20 cellular contexts compared by ENCODE assay signal in the genomic region with DNA sequence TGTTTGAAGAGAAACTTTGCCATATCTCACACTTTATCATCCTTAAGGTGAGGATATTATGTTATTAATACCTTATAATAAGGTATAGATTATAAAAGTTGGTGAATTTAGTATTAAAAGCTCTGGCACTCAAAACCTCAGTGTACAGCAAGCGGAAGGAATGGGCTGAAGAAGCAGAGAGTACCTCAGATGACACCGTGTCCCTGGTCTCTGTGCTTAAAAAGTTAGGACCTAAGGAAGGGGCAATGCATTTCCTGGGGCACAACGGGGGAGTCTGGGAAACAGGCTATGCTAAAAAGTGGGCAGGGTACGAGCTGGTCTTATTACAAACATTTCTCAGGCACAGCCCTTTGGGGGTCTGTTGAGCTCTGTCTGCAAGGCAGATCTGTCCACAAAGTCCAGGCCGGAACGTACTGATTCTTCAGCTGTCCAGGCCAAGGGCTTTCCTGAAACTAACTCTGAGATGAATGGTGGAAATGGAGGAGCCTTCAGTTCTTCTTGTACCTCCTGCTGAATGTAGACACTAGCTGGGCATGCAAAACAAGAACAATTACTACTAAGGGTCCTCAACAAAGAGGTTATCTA.
"Had no signal": no experiment of that assay in that cellular context is flagged by ENCODE, and none has a peak within 500 bp of the region (broad histone marks: within the 10 kb centered on the region; RNA-seq: fewer than 3 reads in every experiment).

No MANE protein-coding gene starts in this region.

- H3K27me3 ChIP-seq: brain microvascular endothelial cell, gastroesophageal sphincter, ovary, transverse colon, vagina had no signal

- H3K36me3 Mint-ChIP-seq: activated naive CD4-positive, alpha-beta T cell treated with anti-CD3 and anti-CD28 coated beads, Interleukin-2, amount 50 U/mL, for 24 hours had no signal

- H3K27me3 Mint-ChIP-seq: activated naive CD4-positive, alpha-beta T cell treated with anti-CD3 and anti-CD28 coated beads, Interleukin-2, amount 50 U/mL, for 24 hours; central memory CD8-positive, alpha-beta T cell; naive thymus-derived CD8-positive, alpha-beta T cell; stimulated activated naive CD8-positive, alpha-beta T cell treated with anti-CD3 and anti-CD28 coated beads, Interleukin-15, Interleukin-2, amounts not matched to agents 100 ng/mL and 50 ng/mL, for 24 hours had no signal

- H3K4me1 Mint-ChIP-seq: activated naive CD4-positive, alpha-beta T cell treated with anti-CD3 and anti-CD28 coated beads, Interleukin-2, amount 50 U/mL, for 24 hours; central memory CD8-positive, alpha-beta T cell had no signal

- ATAC-seq: gastroesophageal sphincter; naive thymus-derived CD8-positive, alpha-beta T cell had no signal

- DNase-seq: activated CD4-positive, alpha-beta T cell treated with anti-CD3 and anti-CD28 coated beads for 1 hour; activated gamma-delta T cell treated with Interleukin-2 at 50 U/mL for 16 hours; activated T-cell treated with anti-CD3 and anti-CD28 coated beads, Interleukin-2, amount 50 U/mL, for 1 hour; anterior cingulate cortex; brain microvascular endothelial cell; head of caudate nucleus; naive thymus-derived CD8-positive, alpha-beta T cell; ovary; stimulated activated CD4-positive, alpha-beta T cell treated with anti-CD3 and anti-CD28 coated beads, Interleukin-12 subunit alpha, Interleukin-12 subunit beta, amount 100 ng/mL, for 4 hours; stimulated activated CD4-positive, alpha-beta T cell treated with anti-CD3 and anti-CD28 coated beads, Interleukin-4, amount 100 ng/mL, for 4 hours; T-helper 9 cell; transverse colon had no signal

- H3K9me3 ChIP-seq: gastroesophageal sphincter, ovary, prostate gland, vagina had no signal

- H3K4me1 ChIP-seq: gastroesophageal sphincter, prostate gland, transverse colon, vagina had no signal

- H3K27ac Mint-ChIP-seq: activated naive CD4-positive, alpha-beta T cell treated with anti-CD3 and anti-CD28 coated beads, Interleukin-2, amount 50 U/mL, for 24 hours; naive thymus-derived CD8-positive, alpha-beta T cell; stimulated activated naive CD8-positive, alpha-beta T cell treated with anti-CD3 and anti-CD28 coated beads, Interleukin-15, Interleukin-2, amounts not matched to agents 100 ng/mL and 50 ng/mL, for 24 hours had no signal

- H3K27ac ChIP-seq: brain microvascular endothelial cell, epithelial cell of prostate, gastroesophageal sphincter, ovary, prostate gland, transverse colon, vagina had no signal

- H3K4me3 ChIP-seq: gastroesophageal sphincter, lung, ovary, prostate gland, transverse colon, vagina had no signal

- H3K4me3 Mint-ChIP-seq: activated naive CD4-positive, alpha-beta T cell treated with anti-CD3 and anti-CD28 coated beads, Interleukin-2, amount 50 U/mL, for 24 hours; central memory CD8-positive, alpha-beta T cell; naive thymus-derived CD8-positive, alpha-beta T cell; stimulated activated naive CD8-positive, alpha-beta T cell treated with anti-CD3 and anti-CD28 coated beads, Interleukin-15, Interleukin-2, amounts not matched to agents 100 ng/mL and 50 ng/mL, for 24 hours had no signal

- H3K36me3 ChIP-seq: brain microvascular endothelial cell, gastroesophageal sphincter, ovary, prostate gland, transverse colon, vagina had no signal
